ENCODE assay signal across 19 cellular contexts in the genomic region with DNA sequence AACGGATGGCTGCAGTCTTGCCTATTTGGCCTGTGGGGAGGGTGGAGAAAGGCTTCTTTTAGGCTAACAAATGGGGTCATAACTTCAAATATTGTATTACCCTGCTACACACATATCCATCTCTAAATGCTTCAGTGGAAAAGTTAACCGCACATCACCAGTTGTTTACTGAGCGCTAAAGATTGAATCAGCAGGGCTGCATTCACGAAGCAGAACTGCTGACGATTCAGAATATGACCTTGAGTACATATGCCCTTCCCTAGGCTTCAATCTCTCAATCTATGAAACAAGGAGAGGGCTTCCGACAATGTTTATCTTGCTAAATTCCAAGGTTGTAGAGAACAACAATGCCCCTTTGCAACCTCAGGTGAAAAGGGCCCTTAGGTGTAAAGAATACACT. TPM values are rescaled to one million over a fixed set of nuclear protein-coding genes. Genes with fewer than 3 reads are reported as not detected.
"Had no signal": no experiment of that assay in that cellular context is flagged by ENCODE, and none has a peak within 500 bp of the region (broad histone marks: within the 10 kb centered on the region; RNA-seq: fewer than 3 reads in every experiment).

No MANE protein-coding gene starts in this region.

- H3K36me3 ChIP-seq: tibial nerve had no signal

- H3K4me1 ChIP-seq: foreskin keratinocyte had no signal

- H3K27ac ChIP-seq: foreskin keratinocyte had no signal

- H3K4me3 ChIP-seq: body of pancreas, mucosa of descending colon, tibial nerve had no signal

- H3K9me3 ChIP-seq: body of pancreas, mucosa of descending colon, tibial nerve had no signal

- DNase-seq: activated CD4-positive, alpha-beta T cell treated with anti-CD3 and anti-CD28 coated beads, Interleukin-2, amount 50 U/mL, for 1 hour; activated CD8-positive, alpha-beta memory T cell treated with anti-CD3 and anti-CD28 coated beads for 24 hours; activated gamma-delta T cell treated with Interleukin-2 at 50 U/mL for 16 hours; amygdala; body of pancreas; central memory CD4-positive, alpha-beta T cell; cortex of kidney; effector memory CD4-positive, alpha-beta T cell; foreskin keratinocyte; glutamatergic neuron; hypothalamus; left ventricle myocardium superior; mucosa of descending colon; naive thymus-derived CD4-positive, alpha-beta T cell; retina; stimulated activated CD4-positive, alpha-beta T cell treated with anti-CD3 and anti-CD28 coated beads, Interleukin-4, amount 100 ng/mL, for 1 hour; stimulated activated naive B cell treated with anti-CD40 and anti-IgM and Interleukin-4, amounts not matched to agents 10 μg/mL and 1 μg/mL and 100 μg/mL, for 72 hours had no signal

- H3K27me3 ChIP-seq: body of pancreas, foreskin keratinocyte had no signal

RNA-seq across cellular contexts. Expression of a gene that starts 45.2 kb away (rescaled TPM):
- total RNA-seq: body of pancreas; foreskin keratinocyte; kidney epithelial cell; left ventricle myocardium superior; mucosa of descending colon; naive thymus-derived CD4-positive, alpha-beta T cell; tibial nerve had no signal
